ENCODE assay signal across 19 cellular contexts in the genomic region with DNA sequence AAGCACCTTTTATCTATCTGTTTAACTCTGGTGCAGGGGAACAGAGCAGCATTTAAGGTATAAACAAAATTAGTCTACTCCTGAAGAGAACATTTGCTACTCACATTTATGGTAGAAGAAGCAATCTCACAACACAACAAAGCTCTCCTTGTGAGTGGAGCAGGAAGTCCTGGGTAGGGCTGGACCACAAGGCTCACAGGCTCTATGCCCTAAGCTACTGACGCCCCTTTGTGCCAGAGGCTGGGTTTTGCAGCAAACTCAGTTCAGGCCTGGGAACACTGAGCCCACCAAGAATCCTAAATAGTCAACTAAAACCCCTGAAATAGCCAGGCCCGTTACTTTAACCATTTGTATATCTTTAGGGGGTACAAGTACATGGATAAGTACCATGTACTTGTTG.
"Had no signal": no experiment of that assay in that cellular context is flagged by ENCODE, and none has a peak within 500 bp of the region (broad histone marks: within the 10 kb centered on the region; RNA-seq: fewer than 3 reads in every experiment).

No MANE protein-coding gene starts in this region.

- H3K36me3 ChIP-seq: SJSA1 had no signal

- H3K4me3 ChIP-seq: SJSA1 had no signal

- H3K27me3 Mint-ChIP-seq: IgD-negative memory B cell had no signal

- H3K27me3 ChIP-seq: SJSA1 had no signal

- H3K9me3 Mint-ChIP-seq: IgD-negative memory B cell had no signal

- H3K27ac ChIP-seq: HL-60, SJSA1 had no signal

- DNase-seq: KG1, MM.1S, NCI-H1092 treated with DMSO at 0.1 percent for 48 hours, NCI-H1436 treated with DMSO at 0.1 percent for 48 hours, NCI-H1694, NCI-H187 treated with DMSO at 0.1 percent for 48 hours, NCI-H2029 treated with DMSO at 0.1 percent for 48 hours, NCI-H2171 treated with DMSO at 0.1 percent for 48 hours, NCI-H524, NCI-H526 treated with DMSO at 0.1 percent for 48 hours, NCI-H748 treated with DMSO at 0.1 percent for 48 hours, Right ventricle myocardium superior, RPMI8226, SIG-M5, SK-N-SH, SW 1271 had no signal

- H3K36me3 Mint-ChIP-seq: IgD-negative memory B cell had no signal

- H3K9me3 ChIP-seq: SJSA1, SK-N-SH had no signal
